Comparison of ENCODE assay signal across 8 cellular contexts in genomic region chr7:104980969-104981670, GRCh38. TPM values are rescaled to one million over a fixed set of nuclear protein-coding genes. Genes with fewer than 3 reads are reported as not detected.
DNase-seq lines count a peak whose midpoint lies in the region; ATAC-seq and TF ChIP-seq lines count a peak whose summit lies in the region.

No MANE protein-coding gene starts in this region.

- no peak overlapping the region for H3K4me3 ChIP-seq in ascending aorta
- H3K4me3 ChIP-seq in urinary bladder (ENCODE audit: low read depth, low read length): no peak overlapping the region

- H3K9me3 Mint-ChIP-seq in CD4-positive, alpha-beta T cell: no peaks in the 10 kb centered on the region

- intact Hi-C loops in CD4-positive, alpha-beta T cell (cut with DNase I, micrococcal nuclease): loop anchor here (1.0 to 5.0 kb wide), 8 partner anchors 36 to 448 kb away; no protein-coding TSS in a partner anchor
- intact Hi-C loops in ascending aorta (cut with DNase I): loop anchor here (5.0 to 10.0 kb wide), 6 partner anchors 59 to 1304 kb away; partner anchors contain the start of genes NAMPT and RINT1

- CTCF ChIA-PET in CD4-positive, alpha-beta T cell (lab: Charles Lee): interaction anchor here (0.8 to 5.9 kb wide), 23 partner anchors 9 to 99 kb away, joined by 3 to 159 read pairs (median 5); partner anchors contain the start of gene KMT2E

- H3K36me3 ChIP-seq in ascending aorta (no peaks in the 10 kb centered on the region), urinary bladder (ENCODE audit: insufficient read depth) (no peaks in the 10 kb centered on the region)

- 35% methylated on average over 4 of the region's 4 CpGs for WGBS in urinary bladder

- peak; percentile 82 for TF ChIP-seq CTCF in CD4-positive, alpha-beta T cell (IDR thresholded peaks at IDR 0.05)
- TF ChIP-seq CTCF in ascending aorta (IDR thresholded peaks at IDR 0.05): peak; percentile 64 to 77 (median 67)

- H3K27ac ChIP-seq in CD4-positive, alpha-beta T cell (ENCODE audit: low read depth, low read length): no peak overlapping the region
- peak overlapping the region; percentile 75 to 91 for H3K27ac ChIP-seq in ascending aorta
- H3K27ac ChIP-seq in urinary bladder (ENCODE audit: low read depth): peak overlapping the region; percentile 34

- peaks cover 0 to 58% of the 10 kb centered on the region in 2 donors for H3K4me1 ChIP-seq in ascending aorta
- H3K4me1 ChIP-seq in urinary bladder (ENCODE audit: insufficient read depth): peaks cover 1% of the 10 kb centered on the region

- peaks cover 19% of the 10 kb centered on the region for H3K36me3 Mint-ChIP-seq in CD4-positive, alpha-beta T cell (ENCODE audit: low read depth)

- peak overlapping the region; percentile 99 for H3K27ac Mint-ChIP-seq in CD4-positive, alpha-beta T cell

- H3K27me3 Mint-ChIP-seq in CD4-positive, alpha-beta T cell: no peaks in the 10 kb centered on the region

- DNase-seq in CD4-positive, alpha-beta T cell: no peak
- DNase-seq in HCEC 1CT (peak; percentile 59), NCI-H526 (lab: John Stamatoyannopoulos, UW) (peak; percentile 57 to 86), ascending aorta (ENCODE audit: low spot score in 2 of 2) (no peak), left kidney (ENCODE audit: low read depth, low spot score) (peak; percentile 75)

- peak; percentile 12 for ATAC-seq in CD4-positive, alpha-beta T cell (ENCODE audit: poor library complexity)
- ATAC-seq in HG03432 (IDR thresholded peaks at IDR 0.05; ENCODE audit: unreplicated experiment) (no peak), HG02610 (IDR thresholded peaks at IDR 0.05; ENCODE audit: unreplicated experiment) (no peak)

- POLR2A ChIA-PET in CD4-positive, alpha-beta T cell (lab: Charles Lee): interaction anchor here (0.7 to 10.9 kb wide), 17 partner anchors 10 to 1131 kb away, joined by 3 to 560 read pairs (median 4); partner anchors contain the start of genes KMT2E, RINT1 and SYPL1

- H3K27me3 ChIP-seq in CD4-positive, alpha-beta T cell (ENCODE audit: control insufficient read depth, insufficient read depth, low read length): no peaks in the 10 kb centered on the region
- H3K27me3 ChIP-seq in ascending aorta: no peaks in the 10 kb centered on the region

- H3K4me3 Mint-ChIP-seq in CD4-positive, alpha-beta T cell: peak overlapping the region; percentile 81

- peaks cover 52% of the 10 kb centered on the region for H3K4me1 Mint-ChIP-seq in CD4-positive, alpha-beta T cell (ENCODE audit: low read depth)

- no peaks in the 10 kb centered on the region for H3K9me3 ChIP-seq in CD4-positive, alpha-beta T cell (ENCODE audit: control insufficient read depth, low read length)
- no peaks in the 10 kb centered on the region for H3K9me3 ChIP-seq in ascending aorta

RNA-seq across cellular contexts. Expression of gene KMT2E, which starts 32.9 kb away (rescaled TPM):
- 100 to 1,000 TPM; 295 to 296 TPM for total RNA-seq in CD4-positive, alpha-beta T cell
- total RNA-seq in ascending aorta (43.0 TPM), urinary bladder (198 TPM)
- 43.1 TPM for polyA plus RNA-seq in urinary bladder

Comparison
In these comparisons a context has a peak if more than half of its experiments do, and no peak if none do; other contexts are left out.
1. DNase-seq: peak in HCEC 1CT (single experiment), NCI-H526 (2 of 2) and left kidney (single experiment); none in CD4-positive, alpha-beta T cell (0 of 10) and ascending aorta (0 of 2).